ENCODE assay signal across 8 cellular contexts in the genomic region with DNA sequence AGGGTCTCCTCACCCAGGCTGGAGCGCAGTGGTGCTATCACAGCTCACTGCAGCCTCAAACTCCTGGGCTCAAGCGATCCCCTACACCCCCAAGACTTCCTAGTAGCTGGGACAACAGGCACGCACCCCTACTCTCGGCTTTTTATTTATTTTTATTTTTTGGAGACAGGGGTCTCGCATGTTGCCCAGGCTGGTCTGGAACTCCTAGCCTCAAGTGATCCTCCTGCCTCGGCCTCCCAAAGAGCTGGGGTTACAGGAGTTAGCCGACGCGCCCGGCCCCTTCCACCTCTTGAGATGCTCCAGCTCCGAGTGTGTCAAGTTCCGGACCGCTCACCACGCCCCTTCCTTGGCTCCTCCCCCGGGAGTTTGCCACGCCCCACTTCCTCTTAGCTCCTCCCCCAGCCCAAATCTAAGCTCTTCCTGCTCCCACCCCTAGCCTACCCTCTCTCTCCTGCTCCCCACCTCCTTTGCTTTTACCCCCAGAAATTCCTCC. TPM values are rescaled to one million over a fixed set of nuclear protein-coding genes. Genes with fewer than 3 reads are reported as not detected.
DNase-seq lines count a peak whose midpoint lies in the region; ATAC-seq and TF ChIP-seq lines count a peak whose summit lies in the region.

No MANE protein-coding gene starts in this region.

- H3K27me3 Mint-ChIP-seq in activated CD8-positive, alpha-beta T cell treated with anti-CD3 and anti-CD28 coated beads, Interleukin-2, amount 10 ng/mL, durations not matched to agents 7 days and 5 days (ENCODE audit: low read depth), result peaks cover 82% of the 10 kb centered on the region

- H3K4me1 Mint-ChIP-seq in activated CD8-positive, alpha-beta T cell treated with anti-CD3 and anti-CD28 coated beads, Interleukin-2, amount 10 ng/mL, durations not matched to agents 7 days and 5 days (ENCODE audit: low read depth), result peaks cover 49% of the 10 kb centered on the region

- TF ChIP-seq CTCF in NB4 (IDR thresholded peaks at IDR 0.05; ENCODE audit: low read depth, low read length) (no peak), fibroblast of mammary gland (conservative IDR thresholded peaks at IDR 0.05; ENCODE audit: control insufficient read depth, insufficient read depth, low read depth, low read length) (no peak), lower leg skin (IDR thresholded peaks at IDR 0.05) (no peak)

- peak; percentile 70 for DNase-seq in DMS53 (lab: John Stamatoyannopoulos, UW)
- DNase-seq in DMS53 treated with DMSO at 0.1 percent for 48 hours (lab: John Stamatoyannopoulos, UW; ENCODE audit: unreplicated experiment), result no peak
- peak; percentile 74 for DNase-seq in NB4 (ENCODE audit: low read depth)
- peak; percentile 81 for DNase-seq in activated CD8-positive, alpha-beta T cell treated with anti-CD3 and anti-CD28 coated beads, Interleukin-2, amount 10 ng/mL, durations not matched to agents 7 days and 5 days
- peak; percentile 55 for DNase-seq in fibroblast of mammary gland (ENCODE audit: low read depth)
- peak in 2 of 3 donors; percentile 31 to 58 for DNase-seq in stimulated activated CD4-positive, alpha-beta T cell treated with anti-CD3 and anti-CD28 coated beads, TNF-alpha, amount 100 ng/mL, for 1 hour (ENCODE audit: low read depth in 3 of 3, low spot score in 1 of 3)
- DNase-seq in lower leg skin (ENCODE audit: low spot score in 2 of 2), result no peak
- DNase-seq in NCI-H1048 (lab: John Stamatoyannopoulos, UW), result no peak

- no peaks in the 10 kb centered on the region for H3K36me3 Mint-ChIP-seq in activated CD8-positive, alpha-beta T cell treated with anti-CD3 and anti-CD28 coated beads, Interleukin-2, amount 10 ng/mL, durations not matched to agents 7 days and 5 days (ENCODE audit: low read depth)

- WGBS in lower leg skin, 2 donors, result 6 to 9% methylated on average over 16 of the region's 16 CpGs

- H3K9me3 Mint-ChIP-seq in activated CD8-positive, alpha-beta T cell treated with anti-CD3 and anti-CD28 coated beads, Interleukin-2, amount 10 ng/mL, durations not matched to agents 7 days and 5 days (ENCODE audit: insufficient read depth), result no peaks in the 10 kb centered on the region

- peak; percentile 65 for ATAC-seq in activated CD8-positive, alpha-beta T cell treated with anti-CD3 and anti-CD28 coated beads, Interleukin-2, amount 10 ng/mL, durations not matched to agents 7 days and 5 days

- no peak overlapping the region for H3K27ac Mint-ChIP-seq in activated CD8-positive, alpha-beta T cell treated with anti-CD3 and anti-CD28 coated beads, Interleukin-2, amount 10 ng/mL, durations not matched to agents 7 days and 5 days

- intact Hi-C loops in lower leg skin (cut with DNase I; ENCODE audit: low total_unique reads), result no loop called here

- H3K4me3 Mint-ChIP-seq in activated CD8-positive, alpha-beta T cell treated with anti-CD3 and anti-CD28 coated beads, Interleukin-2, amount 10 ng/mL, durations not matched to agents 7 days and 5 days, result peak overlapping the region; percentile 49

- TF ChIP-seq POLR2A in NB4 (IDR thresholded peaks at IDR 0.05; ENCODE audit: extremely low read depth, insufficient read length) (no peak), lower leg skin (IDR thresholded peaks at IDR 0.05) (no peak)

- CTCF ChIA-PET in activated CD8-positive, alpha-beta T cell treated with anti-CD3 and anti-CD28 coated beads, Interleukin-2, amount 10 ng/mL, durations not matched to agents 7 days and 5 days (lab: Charles Lee), result interaction anchor here (0.7 to 2.8 kb wide), 9 partner anchors 9 to 117 kb away, joined by 3 to 34 read pairs (median 5); a partner anchor contains a TSS

- POLR2A ChIA-PET in activated CD8-positive, alpha-beta T cell treated with anti-CD3 and anti-CD28 coated beads, Interleukin-2, amount 10 ng/mL, durations not matched to agents 7 days and 5 days (lab: Charles Lee), result interaction anchor here (0.7 to 1.3 kb wide), 3 partner anchors 9 to 44 kb away, joined by 3 read pairs; a partner anchor contains a TSS

- no peak overlapping the region for H3K4me3 ChIP-seq in NB4 (ENCODE audit: low read depth, low read length)
- no peak overlapping the region for H3K4me3 ChIP-seq in fibroblast of mammary gland (ENCODE audit: control insufficient read depth, low read depth, low read length)
- H3K4me3 ChIP-seq in lower leg skin (ENCODE audit: low read depth, poor library complexity, severe bottlenecking), result no peak overlapping the region

RNA-seq across cellular contexts. Expression of a gene that starts 6.3 kb away (rescaled TPM):
- not detected for total RNA-seq in activated CD8-positive, alpha-beta T cell treated with anti-CD3 and anti-CD28 coated beads, Interleukin-2, amount 10 ng/mL, durations not matched to agents 7 days and 5 days
- not detected for total RNA-seq in lower leg skin

RNA-seq across cellular contexts. Expression of a gene that starts 8.4 kb away (rescaled TPM):
- total RNA-seq in activated CD8-positive, alpha-beta T cell treated with anti-CD3 and anti-CD28 coated beads, Interleukin-2, amount 10 ng/mL, durations not matched to agents 7 days and 5 days, result under 1 TPM; 0.29 to 0.53 TPM
- 1 to 10 TPM in 2 of 4 donors, under 1 TPM in 1, not detected in 1; 0.91 to 6.3 (median 2.5) TPM for total RNA-seq in lower leg skin

RNA-seq across cellular contexts. Expression of a gene that starts 19.5 kb away (rescaled TPM):
- total RNA-seq in activated CD8-positive, alpha-beta T cell treated with anti-CD3 and anti-CD28 coated beads, Interleukin-2, amount 10 ng/mL, durations not matched to agents 7 days and 5 days, result 10 to 100 TPM; 46.2 to 48.9 TPM
- 10 to 100 TPM; 52.9 to 81.2 (median 61.2) TPM for total RNA-seq in lower leg skin

RNA-seq across cellular contexts. Expression of a gene that starts 27.0 kb away (rescaled TPM):
- total RNA-seq in activated CD8-positive, alpha-beta T cell treated with anti-CD3 and anti-CD28 coated beads, Interleukin-2, amount 10 ng/mL, durations not matched to agents 7 days and 5 days, result not detected
- total RNA-seq in lower leg skin, result not detected

RNA-seq across cellular contexts. Expression of a gene that starts 43.6 kb away (rescaled TPM):
- total RNA-seq in activated CD8-positive, alpha-beta T cell treated with anti-CD3 and anti-CD28 coated beads, Interleukin-2, amount 10 ng/mL, durations not matched to agents 7 days and 5 days, result 10 to 100 TPM; 51.1 to 58.1 TPM
- 10 to 100 TPM; 16.4 to 31.9 (median 23.3) TPM for total RNA-seq in lower leg skin

Comparison
In these comparisons a context has a peak if more than half of its experiments do, and no peak if none do; other contexts are left out.
1. DNase-seq: peak in DMS53 (single experiment), NB4 (single experiment), activated CD8-positive, alpha-beta T cell treated with anti-CD3 and anti-CD28 coated beads, Interleukin-2, amount 10 ng/mL, durations not matched to agents 7 days and 5 days (single experiment), fibroblast of mammary gland (single experiment) and stimulated activated CD4-positive, alpha-beta T cell treated with anti-CD3 and anti-CD28 coated beads, TNF-alpha, amount 100 ng/mL, for 1 hour (2 of 3); none in DMS53 treated with DMSO at 0.1 percent for 48 hours (single experiment), lower leg skin (0 of 2) and NCI-H1048 (single experiment).